1 cellular context compared by ENCODE assay signal in genomic region chr3:112000971-112001370, GRCh38.
TF ChIP-seq lines count a peak whose summit lies in the region.

No MANE protein-coding gene starts in this region.

TF ChIP-seq in WTC11, 78 proteins besides CTCF, POLR2A, EP300 and RAD21:
- TF ChIP-seq JUN (CRISPR knock-in tag; IDR thresholded peaks at IDR 0.05) (no peak), ZNF671 (CRISPR knock-in tag; IDR thresholded peaks at IDR 0.05) (no peak), ARID4B (CRISPR knock-in tag; IDR thresholded peaks at IDR 0.05; ENCODE audit: borderline replicate concordance) (no peak), ESRRA (CRISPR knock-in tag; IDR thresholded peaks at IDR 0.05; ENCODE audit: borderline replicate concordance) (no peak), ATF6 (CRISPR knock-in tag; IDR thresholded peaks at IDR 0.05) (no peak), CREM (CRISPR knock-in tag; IDR thresholded peaks at IDR 0.05) (no peak), USF1 (CRISPR knock-in tag; IDR thresholded peaks at IDR 0.05) (no peak), KAT7 (CRISPR knock-in tag; IDR thresholded peaks at IDR 0.05; ENCODE audit: borderline replicate concordance) (no peak), ZNF423 (CRISPR knock-in tag; IDR thresholded peaks at IDR 0.05) (no peak), ATF1 (CRISPR knock-in tag; IDR thresholded peaks at IDR 0.05) (no peak), ZNF281 (CRISPR knock-in tag; IDR thresholded peaks at IDR 0.05) (no peak), ZSCAN18 (CRISPR knock-in tag; IDR thresholded peaks at IDR 0.05) (no peak), IRF2 (CRISPR knock-in tag; IDR thresholded peaks at IDR 0.05; ENCODE audit: borderline replicate concordance, low read depth) (no peak), IRF1 (CRISPR knock-in tag; IDR thresholded peaks at IDR 0.05) (no peak), AFF4 (CRISPR knock-in tag; IDR thresholded peaks at IDR 0.05; ENCODE audit: borderline replicate concordance) (no peak), NR2C2 (CRISPR knock-in tag; IDR thresholded peaks at IDR 0.05) (no peak)
